1 cellular context compared by ENCODE assay signal in the genomic region with DNA sequence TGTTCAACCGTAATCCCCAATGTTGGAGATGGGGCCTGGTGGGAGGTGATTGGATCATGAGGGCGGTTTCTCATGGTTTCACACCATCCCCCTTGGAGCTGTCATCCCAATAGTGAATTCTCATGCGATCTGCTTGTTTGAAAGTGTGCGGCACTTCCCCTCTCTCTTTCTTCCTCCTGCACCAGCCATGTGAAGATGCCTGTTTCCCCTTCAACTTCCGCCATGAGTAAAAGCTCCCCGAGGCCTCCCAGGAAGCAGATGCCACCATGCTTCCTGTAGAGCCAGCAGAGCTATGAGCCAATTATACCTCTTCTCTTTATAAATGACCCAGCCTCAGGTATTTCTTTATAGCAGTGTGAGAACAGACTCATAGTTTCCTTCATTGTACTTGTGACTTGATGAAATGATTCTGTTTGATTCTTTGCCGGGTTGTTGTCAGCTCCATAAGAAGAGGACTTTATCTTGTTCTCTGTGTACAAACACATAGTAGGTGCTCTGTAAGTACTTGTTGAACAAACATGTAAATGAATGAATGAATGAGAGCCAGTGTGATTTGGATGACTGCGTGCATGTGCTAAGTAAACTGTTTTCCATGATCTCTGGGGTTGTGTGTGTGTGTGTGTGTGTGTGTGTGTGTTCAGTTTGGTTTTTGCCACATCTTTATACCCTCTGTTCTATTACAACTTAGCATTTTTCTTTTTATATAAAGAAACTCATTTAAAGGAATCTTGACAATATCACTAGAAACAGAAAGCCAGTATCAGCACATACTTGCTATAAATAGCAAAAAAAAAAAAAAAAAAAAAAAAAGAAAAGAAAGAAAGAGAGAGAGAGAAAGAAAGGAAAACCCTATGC.
TF ChIP-seq lines count a peak whose summit lies in the region.

No MANE protein-coding gene starts in this region.

TF ChIP-seq in IMR-90, 13 proteins besides CTCF, POLR2A, EP300 and RAD21:
- TF ChIP-seq BHLHE40 (IDR thresholded peaks at IDR 0.05; ENCODE audit: low read depth, low read length) (no peak), MAZ (IDR thresholded peaks at IDR 0.05; ENCODE audit: borderline replicate concordance, low read depth, low read length) (no peak), RCOR1 (IDR thresholded peaks at IDR 0.05; ENCODE audit: insufficient replicate concordance, low read length) (no peak)
